In the genomic region with DNA sequence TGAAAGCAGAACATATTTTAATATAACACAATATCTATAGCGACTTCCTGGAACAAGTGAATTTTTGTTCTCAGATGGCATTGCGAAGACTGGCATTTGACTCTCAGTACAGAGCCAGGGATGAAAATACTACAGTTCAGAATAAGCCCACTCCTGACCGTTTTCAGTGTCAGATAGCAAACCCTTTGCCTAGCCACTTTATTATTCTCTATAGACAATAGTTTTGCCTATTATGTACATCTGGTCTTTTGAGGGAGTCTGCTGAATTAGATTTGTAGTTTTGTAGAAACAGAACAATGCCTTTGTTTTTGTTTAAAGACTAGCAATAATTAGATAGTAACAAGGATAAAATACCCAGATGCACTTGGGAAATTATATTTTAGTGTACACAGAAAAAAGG, we compare ENCODE assay signal across 1 cellular context.
TF ChIP-seq lines count a peak whose summit lies in the region.

No MANE protein-coding gene starts in this region.

TF ChIP-seq in HEK293, 187 proteins besides CTCF, POLR2A, EP300 and RAD21 (continued from another document):
- TF ChIP-seq ZNF148 (tag by site-specific recombination; IDR thresholded peaks at IDR 0.05; ENCODE audit: borderline replicate concordance) (no peak), ZNF555 (tag by site-specific recombination; conservative IDR thresholded peaks at IDR 0.05) (no peak), ZBTB10 (tag by site-specific recombination; IDR thresholded peaks at IDR 0.05) (no peak)
TF ChIP-seq in HEK293: peak in this region for 0.
